Comparison of ENCODE assay signal across 24 cellular contexts in the genomic region with DNA sequence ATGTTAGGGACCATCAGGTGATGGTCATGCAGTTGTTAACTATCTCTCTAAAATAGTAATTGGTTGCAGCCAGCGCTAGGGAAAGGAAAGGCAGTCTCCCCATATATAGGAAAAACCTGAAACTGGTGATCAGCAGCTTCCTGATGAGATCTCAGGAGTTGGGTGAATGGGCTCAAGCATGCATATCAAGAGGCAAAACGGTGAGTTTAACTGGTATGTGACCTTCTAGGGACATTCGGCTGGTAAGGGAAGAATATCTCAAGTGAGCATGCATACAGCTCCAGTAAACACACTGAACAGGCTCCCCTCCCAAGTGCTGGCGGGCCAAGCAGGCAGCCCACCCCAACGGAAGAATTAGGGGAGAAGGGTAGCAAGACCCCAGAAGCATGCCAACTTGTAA. TPM values are rescaled to one million over a fixed set of nuclear protein-coding genes. Genes with fewer than 3 reads are reported as not detected.
"Had no signal": no experiment of that assay in that cellular context is flagged by ENCODE, and none has a peak within 500 bp of the region (broad histone marks: within the 10 kb centered on the region; RNA-seq: fewer than 3 reads in every experiment).

No MANE protein-coding gene starts in this region.

- H3K4me3 ChIP-seq: breast epithelium, esophagus muscularis mucosa, heart left ventricle, neural progenitor cell, skin epidermis, testis had no signal

- H3K9me3 ChIP-seq: breast epithelium, esophagus muscularis mucosa, heart left ventricle, testis had no signal

- FAIRE-seq: urothelium cell line had no signal

- H3K27ac ChIP-seq: breast epithelium, esophagus muscularis mucosa, foreskin keratinocyte, heart left ventricle, neural progenitor cell, parathyroid adenoma, skin epidermis, testis had no signal

- H3K4me2 ChIP-seq: neural progenitor cell had no signal

- H3K79me2 ChIP-seq: parathyroid adenoma had no signal

- DNase-seq: activated CD4-positive, alpha-beta T cell treated with anti-CD3 and anti-CD28 coated beads for 4 hours; activated CD4-positive, alpha-beta T cell treated with anti-CD3 and anti-CD28 coated beads, Interleukin-2, amount 50 U/mL, for 4 hours; activated naive CD4-positive, alpha-beta T cell; activated T-cell treated with anti-CD3 and anti-CD28 coated beads for 4 hours; activated T-cell treated with anti-CD3 and anti-CD28 coated beads, Interleukin-2, amount 50 U/mL, for 72 hours; central memory CD4-positive, alpha-beta T cell; heart left ventricle; hypothalamus; left cardiac atrium; naive thymus-derived CD8-positive, alpha-beta T cell; occipital lobe; stimulated activated CD4-positive, alpha-beta T cell treated with anti-CD3 and anti-CD28 coated beads, Interleukin-12 subunit alpha, Interleukin-12 subunit beta, amount 100 ng/mL, for 4 hours; stimulated activated CD4-positive, alpha-beta T cell treated with anti-CD3 and anti-CD28 coated beads, Interleukin-4, amount 100 ng/mL, for 1 hour; stimulated activated naive CD8-positive, alpha-beta T cell treated with anti-CD3 and anti-CD28 coated beads, Interleukin-15, Interleukin-2, amounts not matched to agents 100 U/mL and 50 U/mL, for 24 hours; testis had no signal

- H3K27me3 ChIP-seq: breast epithelium, esophagus muscularis mucosa, foreskin keratinocyte, heart left ventricle, neural progenitor cell, testis had no signal

- ATAC-seq: activated naive CD4-positive, alpha-beta T cell treated with anti-CD3 and anti-CD28 coated beads, Interleukin-2, amount 50 U/mL, for 72 hours; activated T-cell treated with anti-CD3 and anti-CD28 coated beads, Interleukin-2, amount 50 U/mL, for 72 hours; heart left ventricle; left cardiac atrium; naive thymus-derived CD8-positive, alpha-beta T cell; sciatic nerve; stimulated activated naive CD8-positive, alpha-beta T cell treated with anti-CD3 and anti-CD28 coated beads, Interleukin-15, Interleukin-2, amounts not matched to agents 100 U/mL and 50 U/mL, for 24 hours had no signal

- H2AFZ ChIP-seq: neural progenitor cell, parathyroid adenoma had no signal

- H3K36me3 ChIP-seq: breast epithelium, esophagus muscularis mucosa, heart left ventricle, neural progenitor cell had no signal

- H3K9ac ChIP-seq: neural progenitor cell, parathyroid adenoma had no signal

- H3K4me1 ChIP-seq: breast epithelium, esophagus muscularis mucosa, foreskin keratinocyte, heart left ventricle, neural progenitor cell, parathyroid adenoma, testis had no signal

RNA-seq across cellular contexts. Expression of gene ROBO2, which starts 49.3 kb away (rescaled TPM):
- total RNA-seq: activated naive CD4-positive, alpha-beta T cell treated with anti-CD3 and anti-CD28 coated beads, Interleukin-2, amount 50 U/mL, for 72 hours; activated T-cell treated with anti-CD3 and anti-CD28 coated beads, Interleukin-2, amount 50 U/mL, for 72 hours; naive thymus-derived CD8-positive, alpha-beta T cell had no signal
- polyA plus RNA-seq: naive thymus-derived CD8-positive, alpha-beta T cell had no signal
